7 cellular contexts compared by ENCODE assay signal in the genomic region with DNA sequence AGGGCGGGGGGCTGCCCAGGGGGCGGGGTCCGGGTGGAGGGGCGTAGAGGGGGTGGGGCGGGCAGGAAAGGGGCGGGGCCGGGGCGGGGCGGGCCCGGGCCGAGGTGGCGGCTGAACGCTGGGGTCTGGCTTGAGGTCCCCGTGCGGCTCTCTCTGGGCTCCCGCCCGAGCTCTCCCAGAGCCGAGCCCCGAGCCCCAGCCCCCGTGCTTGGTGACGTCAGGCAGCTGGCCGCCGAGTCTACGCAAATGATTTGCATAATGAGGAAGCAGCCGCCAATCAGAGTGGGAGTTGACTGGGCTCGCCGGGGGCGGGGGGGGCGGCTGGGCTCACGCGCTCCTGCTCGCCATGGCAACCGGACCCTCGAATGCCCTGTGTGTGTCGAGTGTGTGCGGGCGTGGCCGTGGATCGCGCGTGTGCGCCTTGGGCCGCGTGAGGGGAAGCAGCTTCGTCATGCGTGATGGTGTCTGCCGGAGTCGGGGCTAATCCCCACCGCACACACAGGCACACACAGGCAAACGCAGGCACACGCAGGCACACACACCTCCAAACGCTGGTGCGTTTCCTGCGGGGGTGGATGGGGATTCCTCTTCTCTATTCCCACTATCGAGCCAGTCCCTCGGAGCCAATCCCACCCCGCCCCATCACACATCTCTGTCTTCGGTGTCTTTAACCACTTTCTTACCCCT.
DNase-seq lines count a peak whose midpoint lies in the region; ATAC-seq lines count a peak whose summit lies in the region.

A gene (minus strand): TSS at position 173 of the 687 bp plus-strand sequence. CDS start 283 bp downstream, outside the sequence.

- H3K4me3 ChIP-seq in endocrine pancreas (ENCODE audit: control insufficient read depth, insufficient read depth, low read length), result peak within 1 kb of the TSS; percentile 66

- no peaks in the 10 kb centered on the region for H3K9me3 ChIP-seq in endocrine pancreas (ENCODE audit: control insufficient read depth, low read length)

- H3K36me3 ChIP-seq in endocrine pancreas (ENCODE audit: control insufficient read depth, insufficient read depth, low read length), result no peaks in the 10 kb centered on the region

- DNase-seq in NOMO-1 treated with dmso at 0.1 percent for 144 hours (lab: John Stamatoyannopoulos, UW; ENCODE audit: unreplicated experiment), result peak; percentile 83
- DNase-seq in activated CD8-positive, alpha-beta memory T cell treated with anti-CD3 and anti-CD28 coated beads, Interleukin-2, amount 50 U/mL, for 48 hours, result peak; percentile 84
- DNase-seq in midbrain (lab: John Stamatoyannopoulos, UW), result peak; percentile 67
- DNase-seq in stimulated activated CD8-positive, alpha-beta memory T cell treated with anti-CD3 and anti-CD28 coated beads, Interleukin-15, amount 100 ng/mL, for 24 hours (ENCODE audit: low read depth), result peak; percentile 38

- ATAC-seq in GM19023 (IDR thresholded peaks at IDR 0.05; ENCODE audit: unreplicated experiment), result peak; percentile 71
- ATAC-seq in HG03565 (IDR thresholded peaks at IDR 0.05; ENCODE audit: unreplicated experiment), result peak; percentile 55

- no peaks in the 10 kb centered on the region for H3K27me3 ChIP-seq in endocrine pancreas (ENCODE audit: control insufficient read depth, insufficient read depth, low read length)

- no peaks in the 10 kb centered on the region for H3K4me1 ChIP-seq in endocrine pancreas (ENCODE audit: control insufficient read depth, insufficient read depth, low read length)

- peak within 1 kb of the TSS; percentile 88 for H3K9ac ChIP-seq in endocrine pancreas (ENCODE audit: control insufficient read depth, insufficient read depth, low read length)

Comparison
In these comparisons a context has a peak if more than half of its experiments do, and no peak if none do; other contexts are left out.
1. Peak in every context shown above with its lines: DNase-seq, ATAC-seq and H3K4me3 ChIP-seq.